In genomic region chr4:94339779-94340178, GRCh38 we compare ENCODE assay signal across 13 cellular contexts. TPM values are rescaled to one million over a fixed set of nuclear protein-coding genes. Genes with fewer than 3 reads are reported as not detected.
DNase-seq lines count a peak whose midpoint lies in the region; ATAC-seq lines count a peak whose summit lies in the region.
"Had no signal": no experiment of that assay in that cellular context is flagged by ENCODE, and none has a peak within 500 bp of the region (broad histone marks: within the 10 kb centered on the region; RNA-seq: fewer than 3 reads in every experiment).

No MANE protein-coding gene starts in this region.

- no peaks in the 10 kb centered on the region for H3K36me3 Mint-ChIP-seq in activated T-helper 17 cell treated with anti-CD3 and anti-CD28 coated beads, Interleukin-2, amount 50 U/mL, for 72 hours (ENCODE audit: low read depth)
- H3K36me3 Mint-ChIP-seq: immature natural killer cell, neural progenitor cell had no signal

- no peaks in the 10 kb centered on the region for H3K9me3 Mint-ChIP-seq in activated T-helper 17 cell treated with anti-CD3 and anti-CD28 coated beads, Interleukin-2, amount 50 U/mL, for 72 hours
- H3K9me3 Mint-ChIP-seq: immature natural killer cell, neural progenitor cell had no signal

- DNase-seq in activated T-cell treated with anti-CD3 and anti-CD28 coated beads for 24 hours (ENCODE audit: low read depth) (peak; percentile 4), activated T-cell treated with anti-CD3 and anti-CD28 coated beads for 4 hours (no peak), KG1 (lab: John Stamatoyannopoulos, UW) (peak; percentile 24), activated gamma-delta T cell treated with Interleukin-2 at 50 U/mL for 16 hours (no peak), GOT3 (lab: John Stamatoyannopoulos, UW) (no peak)
- DNase-seq in stimulated activated CD4-positive, alpha-beta T cell treated with anti-CD3 and anti-CD28 coated beads, Interleukin-4, amount 100 ng/mL, for 1 hour: peak; percentile 6
- DNase-seq: aorta, dorsolateral prefrontal cortex, immature natural killer cell had no signal

- H3K27ac Mint-ChIP-seq in activated T-helper 17 cell treated with anti-CD3 and anti-CD28 coated beads, Interleukin-2, amount 50 U/mL, for 72 hours: peak overlapping the region; percentile 91
- H3K27ac Mint-ChIP-seq: neural progenitor cell had no signal

- ATAC-seq in activated T-helper 17 cell treated with anti-CD3 and anti-CD28 coated beads, Interleukin-2, amount 50 U/mL, for 72 hours (replicated peaks): peak; percentile 73
- ATAC-seq in HG02885 (IDR thresholded peaks at IDR 0.05; ENCODE audit: poor library complexity, unreplicated experiment): no peak

- H3K4me3 Mint-ChIP-seq in activated T-helper 17 cell treated with anti-CD3 and anti-CD28 coated beads, Interleukin-2, amount 50 U/mL, for 72 hours: peak overlapping the region; percentile 88
- H3K4me3 Mint-ChIP-seq: neural progenitor cell had no signal

- peaks cover 20% of the 10 kb centered on the region for H3K4me1 Mint-ChIP-seq in activated T-helper 17 cell treated with anti-CD3 and anti-CD28 coated beads, Interleukin-2, amount 50 U/mL, for 72 hours
- H3K4me1 Mint-ChIP-seq: neural progenitor cell had no signal

- no peaks in the 10 kb centered on the region for H3K27me3 Mint-ChIP-seq in activated T-helper 17 cell treated with anti-CD3 and anti-CD28 coated beads, Interleukin-2, amount 50 U/mL, for 72 hours

RNA-seq across cellular contexts. Expression of gene HPGDS, which starts 2.9 kb away (rescaled TPM):
- total RNA-seq in activated T-helper 17 cell treated with anti-CD3 and anti-CD28 coated beads, Interleukin-2, amount 50 U/mL, for 72 hours: 1 to 10 TPM in 1 of 2 donors, not detected in 1; 1.1 TPM
- total RNA-seq: fibroblast of villous mesenchyme had no signal

Comparison
In these comparisons a context has a peak if more than half of its experiments do, and no peak if none do; other contexts are left out.
1. DNase-seq: peak in activated T-cell treated with anti-CD3 and anti-CD28 coated beads for 24 hours (single experiment), KG1 (single experiment) and stimulated activated CD4-positive, alpha-beta T cell treated with anti-CD3 and anti-CD28 coated beads, Interleukin-4, amount 100 ng/mL, for 1 hour (single experiment); none in activated T-cell treated with anti-CD3 and anti-CD28 coated beads for 4 hours (single experiment), activated gamma-delta T cell treated with Interleukin-2 at 50 U/mL for 16 hours (single experiment) and GOT3 (single experiment).